Comparison of ENCODE assay signal across 2 cellular contexts in genomic region chr4:173718504-173718903, GRCh38.
DNase-seq lines count a peak whose midpoint lies in the region; TF ChIP-seq lines count a peak whose summit lies in the region.
"Not testable (repeated sequence)": the region's sequence is repeated elsewhere in the genome, so short reads cannot be mapped to it uniquely, and the experiment has no call there.

No MANE protein-coding gene starts in this region.

- H3K4me3 ChIP-seq in HEK293 (ENCODE audit: low read depth, low read length) = not testable (repeated sequence)

- H3K9me3 ChIP-seq in HEK293 (ENCODE audit: control insufficient read depth, insufficient read depth, low read depth, low read length) = not testable (repeated sequence)

- H3K27ac ChIP-seq in HEK293 (ENCODE audit: extremely low read depth, low read depth, low read length) = not testable (repeated sequence)

- DNase-seq in amniotic epithelial cell (ENCODE audit: low read depth) = peak; percentile 21

- not testable (repeated sequence) for H3K4me1 ChIP-seq in HEK293 (ENCODE audit: control insufficient read depth, insufficient read depth, low read length)

- CTCF ChIA-PET in HEK293 (lab: Yijun Ruan, JAX) = interaction anchor here (0.6 kb wide), 1 partner anchor 395 kb away, joined by 3 read pairs; no protein-coding TSS in a partner anchor

- POLR2A ChIA-PET in HEK293 (lab: Yijun Ruan, JAX) = not testable (repeated sequence)

- TF ChIP-seq CTCF in HEK293 (tag by site-specific recombination; IDR thresholded peaks at IDR 0.05) = not testable (repeated sequence)

- not testable (repeated sequence) for H3K36me3 ChIP-seq in HEK293 (ENCODE audit: control insufficient read depth in 2 of 2, insufficient read depth in 1 of 2, low read length in 2 of 2)

TF ChIP-seq in HEK293, 187 proteins besides CTCF, POLR2A, EP300 and RAD21:
- TF ChIP-seq SETDB1 (IDR thresholded peaks at IDR 0.05; ENCODE audit: insufficient read length, low read length) (peak; percentile 74), ZNF529 (tag by site-specific recombination; IDR thresholded peaks at IDR 0.05; ENCODE audit: insufficient replicate concordance) (peak; percentile 58)
